11 cellular contexts compared by ENCODE assay signal in the genomic region with DNA sequence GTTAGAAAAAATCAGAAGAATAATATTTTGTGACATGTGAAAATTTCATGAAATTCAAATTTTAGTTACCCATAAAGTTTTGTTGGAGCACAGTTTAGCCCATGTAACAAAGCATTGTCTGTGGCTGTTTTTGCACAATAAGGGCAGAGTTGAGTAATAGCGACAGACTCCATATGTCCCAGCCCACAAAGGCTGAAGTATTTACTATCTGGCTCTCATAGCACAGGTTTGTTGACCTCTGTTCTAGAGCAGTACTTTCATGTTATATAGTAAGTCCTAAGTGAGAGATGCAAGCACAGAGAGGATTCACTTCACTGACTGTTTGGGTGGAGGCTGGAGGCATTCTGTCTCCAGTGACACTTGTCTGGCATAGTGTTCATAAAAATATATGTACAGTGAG. TPM values are rescaled to one million over a fixed set of nuclear protein-coding genes. Genes with fewer than 3 reads are reported as not detected.
DNase-seq lines count a peak whose midpoint lies in the region; ATAC-seq and TF ChIP-seq lines count a peak whose summit lies in the region.
"Had no signal": no experiment of that assay in that cellular context is flagged by ENCODE, and none has a peak within 500 bp of the region (broad histone marks: within the 10 kb centered on the region; RNA-seq: fewer than 3 reads in every experiment).

No MANE protein-coding gene starts in this region.

- DNase-seq in GM12865 (ENCODE audit: low read depth) (peak; percentile 64), NCI-H510A (lab: John Stamatoyannopoulos, UW) (peak; percentile 53), cardiac fibroblast (ENCODE audit: low read depth in 2 of 2) (peak; percentile 66 to 90), HPDE6-E6E7 (ENCODE audit: extremely low spot score) (no peak), vagina (ENCODE audit: extremely low spot score in 2 of 2) (no peak)
- no peak for DNase-seq in stimulated activated CD4-positive, alpha-beta T cell treated with anti-CD3 and anti-CD28 coated beads, Interleukin-4, amount 100 ng/mL, for 24 hours
- DNase-seq: CD4-positive, alpha-beta memory T cell; NCI-H526 treated with DMSO at 0.1 percent for 48 hours had no signal

- H3K4me3 ChIP-seq in GM12865 (ENCODE audit: low read depth, low read length): no peak overlapping the region
- H3K4me3 ChIP-seq in cardiac fibroblast (replicated peaks in 1 of 2; ENCODE audit: low read depth in 2 of 2, low read length in 2 of 2): peak overlapping the region in 1 of 2 donors; percentile 9
- H3K4me3 ChIP-seq in mesodermal cell (ENCODE audit: extremely low read depth, insufficient read depth, low read length, poor library complexity, severe bottlenecking): no peak overlapping the region
- no peak overlapping the region for H3K4me3 ChIP-seq in vagina
- H3K4me3 ChIP-seq: upper lobe of left lung had no signal

- H3K27me3 ChIP-seq in vagina: no peaks in the 10 kb centered on the region
- H3K27me3 ChIP-seq: upper lobe of left lung had no signal

- no peaks in the 10 kb centered on the region for H3K9me3 ChIP-seq in mesodermal cell (ENCODE audit: control insufficient read depth, low read length)
- H3K9me3 ChIP-seq in vagina: no peaks in the 10 kb centered on the region
- H3K9me3 ChIP-seq: upper lobe of left lung had no signal

- no peak for ATAC-seq in HG03196 (IDR thresholded peaks at IDR 0.05; ENCODE audit: unreplicated experiment)

- intact Hi-C loops in vagina (cut with DNase I): no loop called here

- TF ChIP-seq POLR2A in vagina (IDR thresholded peaks at IDR 0.05): no peak

- peaks cover 10% of the 10 kb centered on the region for H3K36me3 ChIP-seq in mesodermal cell (ENCODE audit: control insufficient read depth, insufficient read depth, low read length)
- no peaks in the 10 kb centered on the region for H3K36me3 ChIP-seq in vagina
- H3K36me3 ChIP-seq: upper lobe of left lung had no signal

- WGBS in mesodermal cell (ENCODE audit: insufficient coverage in 2 of 2), 2 experiments: 100% methylated on average over 1 of the region's 1 CpG; no CpG with 5 or more reads in 1 of the 2 experiments

- H3K4me1 ChIP-seq in mesodermal cell (ENCODE audit: control insufficient read depth, insufficient read depth, low read length, poor library complexity, severe bottlenecking) (peaks cover 37% of the 10 kb centered on the region), vagina (peaks cover 70% of the 10 kb centered on the region)

- TF ChIP-seq CTCF in GM12865 (IDR thresholded peaks at IDR 0.05; ENCODE audit: insufficient read depth, low read depth, low read length, missing control alignments) (no peak), cardiac fibroblast (IDR thresholded peaks at IDR 0.05; ENCODE audit: low read depth, low read length) (no peak), vagina (IDR thresholded peaks at IDR 0.05) (no peak)

- peak overlapping the region; percentile 75 for H3K27ac ChIP-seq in mesodermal cell (ENCODE audit: low read depth, low read length, severe bottlenecking)
- no peak overlapping the region for H3K27ac ChIP-seq in vagina
- H3K27ac ChIP-seq: upper lobe of left lung had no signal

RNA-seq across cellular contexts. Expression of a gene that starts 6.8 kb away (rescaled TPM):
- polyA plus RNA-seq in mesodermal cell (2013, experiment 1 of 2): 179 TPM
- polyA plus RNA-seq in mesodermal cell (2013, experiment 2 of 2): 184 TPM
- total RNA-seq in vagina: 217 TPM
- polyA plus RNA-seq: CD4-positive, alpha-beta memory T cell had no signal

Comparison
In these comparisons a context has a peak if more than half of its experiments do, and no peak if none do; other contexts are left out.
1. DNase-seq: peak in GM12865 (single experiment), NCI-H510A (single experiment) and cardiac fibroblast (2 of 2); none in HPDE6-E6E7 (single experiment), stimulated activated CD4-positive, alpha-beta T cell treated with anti-CD3 and anti-CD28 coated beads, Interleukin-4, amount 100 ng/mL, for 24 hours (single experiment) and vagina (0 of 2).